Comparison of ENCODE assay signal across 32 cellular contexts in the genomic region with DNA sequence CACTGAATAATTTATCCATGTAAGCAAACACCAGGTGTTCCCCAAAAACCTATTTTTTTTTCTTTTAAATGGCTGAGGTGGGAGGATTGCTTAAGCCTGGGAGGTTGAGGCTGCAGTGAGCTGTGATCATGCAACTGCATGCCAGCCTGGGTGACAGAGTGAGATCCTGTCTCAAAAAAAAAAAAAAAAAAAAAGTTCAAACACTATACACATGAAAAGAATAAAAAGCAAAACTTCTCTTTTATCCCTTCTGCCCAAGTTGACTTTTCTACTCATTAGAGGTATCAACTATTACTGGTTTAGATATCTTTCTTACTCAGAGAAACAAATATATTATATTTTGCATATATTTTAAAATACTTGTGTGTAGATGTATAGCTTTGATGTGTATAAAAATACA.
"Had no signal": no experiment of that assay in that cellular context is flagged by ENCODE, and none has a peak within 500 bp of the region (broad histone marks: within the 10 kb centered on the region; RNA-seq: fewer than 3 reads in every experiment).

No MANE protein-coding gene starts in this region.

- H3K27me3 Mint-ChIP-seq: activated B cell treated with CpG ODN at 0.5 μM for 24 hours; activated CD4-positive, alpha-beta memory T cell treated with anti-CD3 and anti-CD28 coated beads for 36 hours; activated CD4-positive, alpha-beta T cell treated with anti-CD3 and anti-CD28 coated beads, Interleukin-2, amount 10 ng/mL, durations not matched to agents 24 days and 14 days; activated CD8-positive, alpha-beta T cell treated with anti-CD3 and anti-CD28 coated beads for 36 hours; activated naive CD8-positive, alpha-beta T cell treated with anti-CD3 and anti-CD28 coated beads for 36 hours; activated T-helper 17 cell treated with anti-CD3 and anti-CD28 coated beads, Interleukin-2, amount 50 U/mL, for 72 hours had no signal

- H3K27ac Mint-ChIP-seq: activated B cell treated with CpG ODN at 0.5 μM for 24 hours; activated CD4-positive, alpha-beta memory T cell treated with anti-CD3 and anti-CD28 coated beads for 36 hours; activated naive CD4-positive, alpha-beta T cell treated with anti-CD3 and anti-CD28 coated beads, Interleukin-2, amount 50 U/mL, for 72 hours; activated T-cell treated with anti-CD3 and anti-CD28 coated beads, Interleukin-2, amount 50 U/mL, for 72 hours; activated T-helper 17 cell treated with anti-CD3 and anti-CD28 coated beads, Interleukin-2, amount 50 U/mL, for 72 hours; T-helper 1 cell treated with Interleukin-12 subunit alpha and Interleukin-12 subunit beta and Interleukin-4 antibody, amounts not matched to agents 30 μg/mL and 1 μg/mL, for 36 hours had no signal

- ATAC-seq: activated CD8-positive, alpha-beta T cell treated with anti-CD3 and anti-CD28 coated beads for 36 hours; activated T-cell treated with anti-CD3 and anti-CD28 coated beads, Interleukin-2, amount 50 U/mL, for 4 hours; activated T-cell treated with anti-CD3 and anti-CD28 coated beads, Interleukin-2, amount 50 U/mL, for 72 hours; activated T-helper 17 cell treated with anti-CD3 and anti-CD28 coated beads, Interleukin-2, amount 50 U/mL, for 72 hours; body of pancreas had no signal

- H3K4me3 ChIP-seq: adrenal gland, body of pancreas, breast epithelium had no signal

- H3K27me3 ChIP-seq: adrenal gland, body of pancreas, brain microvascular endothelial cell, breast epithelium had no signal

- H3K4me3 Mint-ChIP-seq: activated B cell treated with CpG ODN at 0.5 μM for 24 hours; activated CD4-positive, alpha-beta memory T cell treated with anti-CD3 and anti-CD28 coated beads for 36 hours; activated CD4-positive, alpha-beta T cell treated with anti-CD3 and anti-CD28 coated beads, Interleukin-2, amount 10 ng/mL, durations not matched to agents 24 days and 14 days; activated CD8-positive, alpha-beta T cell treated with anti-CD3 and anti-CD28 coated beads for 36 hours; activated naive CD8-positive, alpha-beta T cell treated with anti-CD3 and anti-CD28 coated beads for 36 hours; activated T-cell treated with anti-CD3 and anti-CD28 coated beads, Interleukin-2, amount 50 U/mL, for 4 hours; activated T-helper 1 cell treated with anti-CD3 and anti-CD28 coated beads, Interleukin-12 subunit alpha, Interleukin-12 subunit beta, Interleukin-2, Interleukin-4 antibody, amounts not matched to agents 30 ng/mL and 10 ng/mL and 1 ng/mL, durations not matched to agents 14 hours and 24 hours and 36 hours; activated T-helper 17 cell treated with anti-CD3 and anti-CD28 coated beads, Interleukin-2, amount 50 U/mL, for 72 hours; T-helper 1 cell treated with Interleukin-12 subunit alpha and Interleukin-12 subunit beta and Interleukin-4 antibody, amounts not matched to agents 30 μg/mL and 1 μg/mL, for 36 hours; T-helper 2 cell treated with Interferon-gamma antibody and Interleukin-4, amounts not matched to agents 5 μg/mL and 100 μg/mL, for 36 hours had no signal

- H3K36me3 ChIP-seq: breast epithelium had no signal

- H3K27ac ChIP-seq: body of pancreas, brain microvascular endothelial cell, breast epithelium, VCaP had no signal

- DNase-seq: activated B cell treated with CpG ODN at 0.5 μM for 24 hours; activated CD4-positive, alpha-beta memory T cell treated with anti-CD3 and anti-CD28 coated beads for 36 hours; activated CD4-positive, alpha-beta T cell treated with anti-CD3 and anti-CD28 coated beads for 4 hours; activated CD4-positive, alpha-beta T cell treated with anti-CD3 and anti-CD28 coated beads, Interleukin-2, amount 10 ng/mL, durations not matched to agents 24 days and 14 days; activated CD4-positive, alpha-beta T cell treated with anti-CD3 and anti-CD28 coated beads, Interleukin-2, amount 50 U/mL, for 1 hour; activated CD4-positive, alpha-beta T cell treated with anti-CD3 and anti-CD28 coated beads, Interleukin-2, amount 50 U/mL, for 4 hours; activated CD4-positive, CD25-positive, alpha-beta regulatory T cell treated with anti-CD3 and anti-CD28 coated beads, Interleukin-2, amount 50 U/mL, for 72 hours; activated CD8-positive, alpha-beta memory T cell treated with anti-CD3 and anti-CD28 coated beads, Interleukin-2, amount 50 U/mL, for 4 hours; activated CD8-positive, alpha-beta T cell treated with anti-CD3 and anti-CD28 coated beads for 36 hours; activated effector memory CD4-positive, alpha-beta T cell treated with anti-CD3 and anti-CD28 coated beads, Interleukin-2, amount 50 U/mL, for 16 hours; activated gamma-delta T cell treated with Interleukin-2 at 50 U/mL for 16 hours; activated naive CD8-positive, alpha-beta T cell treated with anti-CD3 and anti-CD28 coated beads for 36 hours; activated T-cell treated with anti-CD3 and anti-CD28 coated beads for 4 hours; activated T-cell treated with anti-CD3 and anti-CD28 coated beads, Interleukin-2, amount 50 U/mL, for 1 hour; activated T-cell treated with anti-CD3 and anti-CD28 coated beads, Interleukin-2, amount 50 U/mL, for 4 hours; activated T-cell treated with anti-CD3 and anti-CD28 coated beads, Interleukin-2, amount 50 U/mL, for 72 hours; adrenal gland; amniotic stem cell; aorta; body of pancreas; brain microvascular endothelial cell; central memory CD4-positive, alpha-beta T cell; T-helper 1 cell; T-helper 2 cell; T-helper 9 cell had no signal

- H3K9me3 Mint-ChIP-seq: activated T-helper 17 cell treated with anti-CD3 and anti-CD28 coated beads, Interleukin-2, amount 50 U/mL, for 72 hours had no signal

- H3K9me3 ChIP-seq: adrenal gland, body of pancreas had no signal

- H3K4me1 ChIP-seq: breast epithelium had no signal
